24 cellular contexts compared by ENCODE assay signal in the genomic region with DNA sequence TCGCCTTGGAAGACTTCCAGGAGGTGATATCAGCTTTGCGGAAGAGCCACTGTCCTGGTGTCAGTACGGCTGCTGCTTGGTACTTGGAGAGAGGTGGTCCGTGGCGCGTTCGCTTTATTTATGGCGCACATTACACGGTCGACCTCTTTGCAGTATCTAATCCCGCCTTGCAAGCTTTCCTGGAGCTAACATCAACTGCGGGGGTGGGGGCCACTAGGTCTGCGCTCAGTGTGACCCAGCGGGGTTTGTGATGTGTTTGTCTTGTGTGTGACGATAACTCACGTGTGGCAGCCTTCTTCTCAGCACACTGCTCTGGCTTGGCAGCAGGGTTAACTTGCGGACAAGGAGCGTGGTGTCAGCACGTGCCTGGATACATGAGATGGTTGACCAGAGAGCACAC.
DNase-seq lines count a peak whose midpoint lies in the region; ATAC-seq and TF ChIP-seq lines count a peak whose summit lies in the region.
"Had no signal": no experiment of that assay in that cellular context is flagged by ENCODE, and none has a peak within 500 bp of the region (broad histone marks: within the 10 kb centered on the region; RNA-seq: fewer than 3 reads in every experiment).

No MANE protein-coding gene starts in this region.

- H3K27me3 ChIP-seq in suprapubic skin (no peaks in the 10 kb centered on the region), colonic mucosa (no peaks in the 10 kb centered on the region)
- H3K27me3 ChIP-seq: SJSA1 had no signal

- TF ChIP-seq CTCF in chondrocyte (IDR thresholded peaks at IDR 0.05) (no peak), suprapubic skin (IDR thresholded peaks at IDR 0.05) (no peak), colonic mucosa (IDR thresholded peaks at IDR 0.05) (no peak)

- H3K4me1 ChIP-seq in suprapubic skin (no peaks in the 10 kb centered on the region), colonic mucosa (no peaks in the 10 kb centered on the region)
- H3K4me1 ChIP-seq: SJSA1 had no signal

- ATAC-seq in GM19397 (IDR thresholded peaks at IDR 0.05; ENCODE audit: unreplicated experiment): no peak
- ATAC-seq: GM23338, Right ventricle myocardium inferior had no signal

- no peak for TF ChIP-seq EP300 in suprapubic skin (IDR thresholded peaks at IDR 0.05)

- H3K27me3 Mint-ChIP-seq in activated naive CD4-positive, alpha-beta T cell treated with anti-CD3 and anti-CD28 coated beads, Interleukin-2, amount 10 ng/mL, durations not matched to agents 7 days and 5 days: no peaks in the 10 kb centered on the region
- no peaks in the 10 kb centered on the region for H3K27me3 Mint-ChIP-seq in chondrocyte (ENCODE audit: low read depth)
- H3K27me3 Mint-ChIP-seq: CD4-positive, CD25-positive, alpha-beta regulatory T cell had no signal

- intact Hi-C loops in colonic mucosa (cut with DNase I): no loop called here

- WGBS in suprapubic skin: 96% methylated on average over 19 of the region's 19 CpGs

- H3K4me1 Mint-ChIP-seq in activated naive CD4-positive, alpha-beta T cell treated with anti-CD3 and anti-CD28 coated beads, Interleukin-2, amount 10 ng/mL, durations not matched to agents 7 days and 5 days: no peaks in the 10 kb centered on the region
- no peaks in the 10 kb centered on the region for H3K4me1 Mint-ChIP-seq in chondrocyte (ENCODE audit: low read depth)
- H3K4me1 Mint-ChIP-seq: CD4-positive, CD25-positive, alpha-beta regulatory T cell; GM23338; H9; IgD-negative memory B cell had no signal

- peak; percentile 8 for DNase-seq in activated naive CD4-positive, alpha-beta T cell treated with anti-CD3 and anti-CD28 coated beads, Interleukin-2, amount 10 ng/mL, durations not matched to agents 7 days and 5 days
- DNase-seq in activated naive CD4-positive, alpha-beta T cell treated with anti-CD3 and anti-CD28 coated beads, Interleukin-2, amount 50 U/mL, for 16 hours: no peak
- peak; percentile 49 for DNase-seq in chondrocyte (ENCODE audit: low spot score)
- DNase-seq in mesenteric fat pad (ENCODE audit: low spot score): peak; percentile 86
- peak; percentile 20 to 63 for DNase-seq in suprapubic skin (ENCODE audit: low spot score in 2 of 2)
- no peak for DNase-seq in colonic mucosa
- DNase-seq in stimulated activated CD4-positive, alpha-beta T cell treated with anti-CD3 and anti-CD28 coated beads, Interleukin-4, amount 100 ng/mL, for 4 hours: no peak
- DNase-seq: 8988T; ACHN; CD4-positive, CD25-positive, alpha-beta regulatory T cell; DMS53; H9; MM.1S; NCI-H1417; NCI-H1694; NCI-H2171 treated with DMSO at 0.1 percent for 48 hours; NCI-H524; NCI-H774 had no signal

- H3K9me3 ChIP-seq in suprapubic skin (no peaks in the 10 kb centered on the region), colonic mucosa (no peaks in the 10 kb centered on the region)

- H3K9ac ChIP-seq in colonic mucosa (ENCODE audit: low read depth in 2 of 2, low read length in 2 of 2): no peak overlapping the region
- H3K9ac ChIP-seq: KMS-11 had no signal

- H3K9me3 Mint-ChIP-seq in activated naive CD4-positive, alpha-beta T cell treated with anti-CD3 and anti-CD28 coated beads, Interleukin-2, amount 10 ng/mL, durations not matched to agents 7 days and 5 days: no peaks in the 10 kb centered on the region
- H3K9me3 Mint-ChIP-seq in chondrocyte (ENCODE audit: low read depth): peaks cover 2% of the 10 kb centered on the region

- H3K36me3 Mint-ChIP-seq in activated naive CD4-positive, alpha-beta T cell treated with anti-CD3 and anti-CD28 coated beads, Interleukin-2, amount 10 ng/mL, durations not matched to agents 7 days and 5 days: no peaks in the 10 kb centered on the region
- H3K36me3 Mint-ChIP-seq in chondrocyte (ENCODE audit: low read depth): no peaks in the 10 kb centered on the region
- H3K36me3 Mint-ChIP-seq: CD4-positive, CD25-positive, alpha-beta regulatory T cell had no signal

- H3K36me3 ChIP-seq in suprapubic skin (peaks cover 3% of the 10 kb centered on the region), colonic mucosa (no peaks in the 10 kb centered on the region)

- H3K4me3 ChIP-seq in suprapubic skin (no peak overlapping the region), colonic mucosa (no peak overlapping the region)
- H3K4me3 ChIP-seq: GM23338, SJSA1 had no signal

- CTCF ChIA-PET in activated naive CD4-positive, alpha-beta T cell treated with anti-CD3 and anti-CD28 coated beads, Interleukin-2, amount 10 ng/mL, durations not matched to agents 7 days and 5 days (lab: Charles Lee): no interaction called here

- H3K27ac Mint-ChIP-seq in activated naive CD4-positive, alpha-beta T cell treated with anti-CD3 and anti-CD28 coated beads, Interleukin-2, amount 10 ng/mL, durations not matched to agents 7 days and 5 days: no peak overlapping the region
- no peak overlapping the region for H3K27ac Mint-ChIP-seq in chondrocyte (ENCODE audit: unreplicated experiment)
- H3K27ac Mint-ChIP-seq: CD4-positive, CD25-positive, alpha-beta regulatory T cell; GM23338; H9; IgD-negative memory B cell had no signal

- no peak overlapping the region for H3K4me3 Mint-ChIP-seq in activated naive CD4-positive, alpha-beta T cell treated with anti-CD3 and anti-CD28 coated beads, Interleukin-2, amount 10 ng/mL, durations not matched to agents 7 days and 5 days
- H3K4me3 Mint-ChIP-seq in chondrocyte (ENCODE audit: unreplicated experiment): no peak overlapping the region
- H3K4me3 Mint-ChIP-seq: GM23338, H9, IgD-negative memory B cell had no signal

- no peak for TF ChIP-seq POLR2A in suprapubic skin (IDR thresholded peaks at IDR 0.05)

- H3K27ac ChIP-seq in suprapubic skin: no peak overlapping the region
- no peak overlapping the region for H3K27ac ChIP-seq in colonic mucosa
- H3K27ac ChIP-seq: KMS-11, SJSA1 had no signal

Comparison
In these comparisons a context has a peak if more than half of its experiments do, and no peak if none do; other contexts are left out.
1. DNase-seq: peak in activated naive CD4-positive, alpha-beta T cell treated with anti-CD3 and anti-CD28 coated beads, Interleukin-2, amount 10 ng/mL, durations not matched to agents 7 days and 5 days (single experiment), chondrocyte (single experiment), mesenteric fat pad (single experiment) and suprapubic skin (2 of 2); none in activated naive CD4-positive, alpha-beta T cell treated with anti-CD3 and anti-CD28 coated beads, Interleukin-2, amount 50 U/mL, for 16 hours (single experiment), colonic mucosa (single experiment) and stimulated activated CD4-positive, alpha-beta T cell treated with anti-CD3 and anti-CD28 coated beads, Interleukin-4, amount 100 ng/mL, for 4 hours (0 of 2).